In the genomic region with DNA sequence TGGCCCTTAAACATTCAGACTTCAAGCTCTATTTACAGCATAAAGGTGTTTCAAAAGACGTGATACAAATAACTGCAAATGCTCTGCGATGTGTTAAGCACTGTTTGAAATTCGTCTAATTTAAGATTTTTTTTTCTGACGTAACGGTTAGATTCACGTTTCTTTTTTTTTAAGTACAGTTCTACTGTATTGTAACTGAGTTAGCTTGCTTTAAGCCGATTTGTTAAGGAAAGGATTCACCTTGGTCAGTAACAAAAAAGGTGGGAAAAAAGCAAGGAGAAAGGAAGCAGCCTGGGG, we compare ENCODE assay signal across 1 cellular context.
TF ChIP-seq lines count a peak whose summit lies in the region.

No MANE protein-coding gene starts in this region.

TF ChIP-seq in H1, 55 proteins besides CTCF, POLR2A, EP300 and RAD21:
- TF ChIP-seq MAFK (IDR thresholded peaks at IDR 0.05; ENCODE audit: low read depth, low read length): no peak
- no peak for TF ChIP-seq NANOG (IDR thresholded peaks at IDR 0.05; ENCODE audit: insufficient read depth, low read depth, low read length, poor library complexity, severe bottlenecking)
- TF ChIP-seq SP4 (IDR thresholded peaks at IDR 0.05; ENCODE audit: low read length): no peak
- TF ChIP-seq RNF2 (IDR thresholded peaks at IDR 0.05; ENCODE audit: borderline replicate concordance, low read depth, low read length, missing control alignments, poor library complexity, severe bottlenecking): no peak
- TF ChIP-seq, protein P1, sequence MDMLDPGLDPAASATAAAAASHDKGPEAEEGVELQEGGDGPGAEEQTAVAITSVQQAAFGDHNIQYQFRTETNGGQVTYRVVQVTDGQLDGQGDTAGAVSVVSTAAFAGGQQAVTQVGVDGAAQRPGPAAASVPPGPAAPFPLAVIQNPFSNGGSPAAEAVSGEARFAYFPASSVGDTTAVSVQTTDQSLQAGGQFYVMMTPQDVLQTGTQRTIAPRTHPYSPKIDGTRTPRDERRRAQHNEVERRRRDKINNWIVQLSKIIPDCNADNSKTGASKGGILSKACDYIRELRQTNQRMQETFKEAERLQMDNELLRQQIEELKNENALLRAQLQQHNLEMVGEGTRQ (IDR thresholded peaks at IDR 0.05; ENCODE audit: low read length): no peak
- TF ChIP-seq CTBP2 (IDR thresholded peaks at IDR 0.05; ENCODE audit: borderline replicate concordance, insufficient read depth, insufficient read length, low read length): no peak
- TF ChIP-seq PHF8 (conservative IDR thresholded peaks at IDR 0.05; ENCODE audit: low read depth, low read length): no peak
- no peak for TF ChIP-seq FOSL1 (IDR thresholded peaks at IDR 0.05; ENCODE audit: insufficient read depth, low read depth, low read length)
- TF ChIP-seq KDM1A (IDR thresholded peaks at IDR 0.05; ENCODE audit: borderline replicate concordance, low read length): no peak
- TF ChIP-seq EGR1 (IDR thresholded peaks at IDR 0.05; ENCODE audit: borderline replicate concordance, low read depth, low read length): no peak
- no peak for TF ChIP-seq BCL11A (IDR thresholded peaks at IDR 0.05; ENCODE audit: low read depth in 2 of 2, low read length in 2 of 2)
- TF ChIP-seq, protein P2, sequence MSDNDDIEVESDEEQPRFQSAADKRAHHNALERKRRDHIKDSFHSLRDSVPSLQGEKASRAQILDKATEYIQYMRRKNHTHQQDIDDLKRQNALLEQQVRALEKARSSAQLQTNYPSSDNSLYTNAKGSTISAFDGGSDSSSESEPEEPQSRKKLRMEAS (IDR thresholded peaks at IDR 0.05): no peak
- TF ChIP-seq, protein P3, sequence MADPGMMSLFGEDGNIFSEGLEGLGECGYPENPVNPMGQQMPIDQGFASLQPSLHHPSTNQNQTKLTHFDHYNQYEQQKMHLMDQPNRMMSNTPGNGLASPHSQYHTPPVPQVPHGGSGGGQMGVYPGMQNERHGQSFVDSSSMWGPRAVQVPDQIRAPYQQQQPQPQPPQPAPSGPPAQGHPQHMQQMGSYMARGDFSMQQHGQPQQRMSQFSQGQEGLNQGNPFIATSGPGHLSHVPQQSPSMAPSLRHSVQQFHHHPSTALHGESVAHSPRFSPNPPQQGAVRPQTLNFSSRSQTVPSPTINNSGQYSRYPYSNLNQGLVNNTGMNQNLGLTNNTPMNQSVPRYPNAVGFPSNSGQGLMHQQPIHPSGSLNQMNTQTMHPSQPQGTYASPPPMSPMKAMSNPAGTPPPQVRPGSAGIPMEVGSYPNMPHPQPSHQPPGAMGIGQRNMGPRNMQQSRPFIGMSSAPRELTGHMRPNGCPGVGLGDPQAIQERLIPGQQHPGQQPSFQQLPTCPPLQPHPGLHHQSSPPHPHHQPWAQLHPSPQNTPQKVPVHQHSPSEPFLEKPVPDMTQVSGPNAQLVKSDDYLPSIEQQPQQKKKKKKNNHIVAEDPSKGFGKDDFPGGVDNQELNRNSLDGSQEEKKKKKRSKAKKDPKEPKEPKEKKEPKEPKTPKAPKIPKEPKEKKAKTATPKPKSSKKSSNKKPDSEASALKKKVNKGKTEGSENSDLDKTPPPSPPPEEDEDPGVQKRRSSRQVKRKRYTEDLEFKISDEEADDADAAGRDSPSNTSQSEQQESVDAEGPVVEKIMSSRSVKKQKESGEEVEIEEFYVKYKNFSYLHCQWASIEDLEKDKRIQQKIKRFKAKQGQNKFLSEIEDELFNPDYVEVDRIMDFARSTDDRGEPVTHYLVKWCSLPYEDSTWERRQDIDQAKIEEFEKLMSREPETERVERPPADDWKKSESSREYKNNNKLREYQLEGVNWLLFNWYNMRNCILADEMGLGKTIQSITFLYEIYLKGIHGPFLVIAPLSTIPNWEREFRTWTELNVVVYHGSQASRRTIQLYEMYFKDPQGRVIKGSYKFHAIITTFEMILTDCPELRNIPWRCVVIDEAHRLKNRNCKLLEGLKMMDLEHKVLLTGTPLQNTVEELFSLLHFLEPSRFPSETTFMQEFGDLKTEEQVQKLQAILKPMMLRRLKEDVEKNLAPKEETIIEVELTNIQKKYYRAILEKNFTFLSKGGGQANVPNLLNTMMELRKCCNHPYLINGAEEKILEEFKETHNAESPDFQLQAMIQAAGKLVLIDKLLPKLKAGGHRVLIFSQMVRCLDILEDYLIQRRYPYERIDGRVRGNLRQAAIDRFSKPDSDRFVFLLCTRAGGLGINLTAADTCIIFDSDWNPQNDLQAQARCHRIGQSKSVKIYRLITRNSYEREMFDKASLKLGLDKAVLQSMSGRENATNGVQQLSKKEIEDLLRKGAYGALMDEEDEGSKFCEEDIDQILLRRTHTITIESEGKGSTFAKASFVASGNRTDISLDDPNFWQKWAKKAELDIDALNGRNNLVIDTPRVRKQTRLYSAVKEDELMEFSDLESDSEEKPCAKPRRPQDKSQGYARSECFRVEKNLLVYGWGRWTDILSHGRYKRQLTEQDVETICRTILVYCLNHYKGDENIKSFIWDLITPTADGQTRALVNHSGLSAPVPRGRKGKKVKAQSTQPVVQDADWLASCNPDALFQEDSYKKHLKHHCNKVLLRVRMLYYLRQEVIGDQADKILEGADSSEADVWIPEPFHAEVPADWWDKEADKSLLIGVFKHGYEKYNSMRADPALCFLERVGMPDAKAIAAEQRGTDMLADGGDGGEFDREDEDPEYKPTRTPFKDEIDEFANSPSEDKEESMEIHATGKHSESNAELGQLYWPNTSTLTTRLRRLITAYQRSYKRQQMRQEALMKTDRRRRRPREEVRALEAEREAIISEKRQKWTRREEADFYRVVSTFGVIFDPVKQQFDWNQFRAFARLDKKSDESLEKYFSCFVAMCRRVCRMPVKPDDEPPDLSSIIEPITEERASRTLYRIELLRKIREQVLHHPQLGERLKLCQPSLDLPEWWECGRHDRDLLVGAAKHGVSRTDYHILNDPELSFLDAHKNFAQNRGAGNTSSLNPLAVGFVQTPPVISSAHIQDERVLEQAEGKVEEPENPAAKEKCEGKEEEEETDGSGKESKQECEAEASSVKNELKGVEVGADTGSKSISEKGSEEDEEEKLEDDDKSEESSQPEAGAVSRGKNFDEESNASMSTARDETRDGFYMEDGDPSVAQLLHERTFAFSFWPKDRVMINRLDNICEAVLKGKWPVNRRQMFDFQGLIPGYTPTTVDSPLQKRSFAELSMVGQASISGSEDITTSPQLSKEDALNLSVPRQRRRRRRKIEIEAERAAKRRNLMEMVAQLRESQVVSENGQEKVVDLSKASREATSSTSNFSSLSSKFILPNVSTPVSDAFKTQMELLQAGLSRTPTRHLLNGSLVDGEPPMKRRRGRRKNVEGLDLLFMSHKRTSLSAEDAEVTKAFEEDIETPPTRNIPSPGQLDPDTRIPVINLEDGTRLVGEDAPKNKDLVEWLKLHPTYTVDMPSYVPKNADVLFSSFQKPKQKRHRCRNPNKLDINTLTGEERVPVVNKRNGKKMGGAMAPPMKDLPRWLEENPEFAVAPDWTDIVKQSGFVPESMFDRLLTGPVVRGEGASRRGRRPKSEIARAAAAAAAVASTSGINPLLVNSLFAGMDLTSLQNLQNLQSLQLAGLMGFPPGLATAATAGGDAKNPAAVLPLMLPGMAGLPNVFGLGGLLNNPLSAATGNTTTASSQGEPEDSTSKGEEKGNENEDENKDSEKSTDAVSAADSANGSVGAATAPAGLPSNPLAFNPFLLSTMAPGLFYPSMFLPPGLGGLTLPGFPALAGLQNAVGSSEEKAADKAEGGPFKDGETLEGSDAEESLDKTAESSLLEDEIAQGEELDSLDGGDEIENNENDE (IDR thresholded peaks at IDR 0.05; ENCODE audit: insufficient replicate concordance, low read length): no peak
- TF ChIP-seq ZNF274 (IDR thresholded peaks at IDR 0.05; ENCODE audit: borderline replicate concordance, extremely low read depth, low read length): no peak
- TF ChIP-seq, protein P4, sequence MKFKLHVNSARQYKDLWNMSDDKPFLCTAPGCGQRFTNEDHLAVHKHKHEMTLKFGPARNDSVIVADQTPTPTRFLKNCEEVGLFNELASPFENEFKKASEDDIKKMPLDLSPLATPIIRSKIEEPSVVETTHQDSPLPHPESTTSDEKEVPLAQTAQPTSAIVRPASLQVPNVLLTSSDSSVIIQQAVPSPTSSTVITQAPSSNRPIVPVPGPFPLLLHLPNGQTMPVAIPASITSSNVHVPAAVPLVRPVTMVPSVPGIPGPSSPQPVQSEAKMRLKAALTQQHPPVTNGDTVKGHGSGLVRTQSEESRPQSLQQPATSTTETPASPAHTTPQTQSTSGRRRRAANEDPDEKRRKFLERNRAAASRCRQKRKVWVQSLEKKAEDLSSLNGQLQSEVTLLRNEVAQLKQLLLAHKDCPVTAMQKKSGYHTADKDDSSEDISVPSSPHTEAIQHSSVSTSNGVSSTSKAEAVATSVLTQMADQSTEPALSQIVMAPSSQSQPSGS (IDR thresholded peaks at IDR 0.05; ENCODE audit: low read length): no peak
- TF ChIP-seq, protein P5, sequence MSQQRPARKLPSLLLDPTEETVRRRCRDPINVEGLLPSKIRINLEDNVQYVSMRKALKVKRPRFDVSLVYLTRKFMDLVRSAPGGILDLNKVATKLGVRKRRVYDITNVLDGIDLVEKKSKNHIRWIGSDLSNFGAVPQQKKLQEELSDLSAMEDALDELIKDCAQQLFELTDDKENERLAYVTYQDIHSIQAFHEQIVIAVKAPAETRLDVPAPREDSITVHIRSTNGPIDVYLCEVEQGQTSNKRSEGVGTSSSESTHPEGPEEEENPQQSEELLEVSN (IDR thresholded peaks at IDR 0.05): no peak
- no peak for TF ChIP-seq SIX5 (IDR thresholded peaks at IDR 0.05; ENCODE audit: low read depth, low read length)
